Comparison of ENCODE assay signal across 8 cellular contexts in genomic region chr11:15208570-15209222, GRCh38.
DNase-seq lines count a peak whose midpoint lies in the region; TF ChIP-seq lines count a peak whose summit lies in the region.

No MANE protein-coding gene starts in this region.

- no peak for TF ChIP-seq POLR2A in vagina (IDR thresholded peaks at IDR 0.05)

- no peaks in the 10 kb centered on the region for H3K9me3 Mint-ChIP-seq in activated naive CD4-positive, alpha-beta T cell treated with anti-CD3 and anti-CD28 coated beads, Interleukin-2, amount 10 ng/mL, durations not matched to agents 7 days and 5 days

- no peaks in the 10 kb centered on the region for H3K36me3 ChIP-seq in vagina

- H3K4me1 ChIP-seq in vagina: no peaks in the 10 kb centered on the region

- H3K36me3 Mint-ChIP-seq in activated naive CD4-positive, alpha-beta T cell treated with anti-CD3 and anti-CD28 coated beads, Interleukin-2, amount 10 ng/mL, durations not matched to agents 7 days and 5 days: no peaks in the 10 kb centered on the region

- H3K4me1 Mint-ChIP-seq in activated naive CD4-positive, alpha-beta T cell treated with anti-CD3 and anti-CD28 coated beads, Interleukin-2, amount 10 ng/mL, durations not matched to agents 7 days and 5 days: no peaks in the 10 kb centered on the region

- intact Hi-C loops in head of caudate nucleus (cut with DNase I): loop anchor here (2.0 kb wide), 1 partner anchor 106 kb away; no protein-coding TSS in a partner anchor
- intact Hi-C loops in posterior vena cava (cut with DNase I): loop anchor here (1.0 to 5.0 kb wide), 2 partner anchors 16 to 106 kb away; no protein-coding TSS in a partner anchor
- intact Hi-C loops in vagina (cut with DNase I): loop anchor here (5.0 kb wide), 1 partner anchor 106 kb away; no protein-coding TSS in a partner anchor

- H3K27me3 ChIP-seq in vagina: no peaks in the 10 kb centered on the region

- H3K4me3 Mint-ChIP-seq in activated naive CD4-positive, alpha-beta T cell treated with anti-CD3 and anti-CD28 coated beads, Interleukin-2, amount 10 ng/mL, durations not matched to agents 7 days and 5 days: no peak overlapping the region

- H3K27ac Mint-ChIP-seq in activated naive CD4-positive, alpha-beta T cell treated with anti-CD3 and anti-CD28 coated beads, Interleukin-2, amount 10 ng/mL, durations not matched to agents 7 days and 5 days: no peak overlapping the region

- no peak overlapping the region for H3K4me3 ChIP-seq in GM12864 (ENCODE audit: low read depth, low read length)
- no peak overlapping the region for H3K4me3 ChIP-seq in vagina

- peak; percentile 5 for DNase-seq in GM12864 (ENCODE audit: low read depth)
- peak; percentile 3 for DNase-seq in GOT3 (lab: John Stamatoyannopoulos, UW)
- DNase-seq in Kasumi-1 (lab: John Stamatoyannopoulos, UW): peak; percentile 49 to 64
- peak; percentile 47 for DNase-seq in SKM-1 (lab: John Stamatoyannopoulos, UW; ENCODE audit: unreplicated experiment)
- peak; percentile 83 for DNase-seq in activated naive CD4-positive, alpha-beta T cell treated with anti-CD3 and anti-CD28 coated beads, Interleukin-2, amount 10 ng/mL, durations not matched to agents 7 days and 5 days
- DNase-seq in head of caudate nucleus: peak; percentile 72 to 94 (median 87)
- peak; percentile 92 for DNase-seq in posterior vena cava (ENCODE audit: low spot score)
- DNase-seq in vagina (ENCODE audit: extremely low spot score in 2 of 2): peak in 1 of 2 donors; percentile 86

- no peaks in the 10 kb centered on the region for H3K9me3 ChIP-seq in vagina

- CTCF ChIA-PET in activated naive CD4-positive, alpha-beta T cell treated with anti-CD3 and anti-CD28 coated beads, Interleukin-2, amount 10 ng/mL, durations not matched to agents 7 days and 5 days (lab: Charles Lee): interaction anchor here (1.1 to 8.8 kb wide), 6 partner anchors 22 to 301 kb away, joined by 3 to 83 read pairs (median 6); no protein-coding TSS in a partner anchor

- TF ChIP-seq CTCF in GM12864 (IDR thresholded peaks at IDR 0.05; ENCODE audit: low read depth, low read length, missing control alignments) (peak; percentile 93), vagina (IDR thresholded peaks at IDR 0.05) (peak; percentile 53 to 73 (median 65))

- no peak overlapping the region for H3K27ac ChIP-seq in vagina

- H3K27me3 Mint-ChIP-seq in activated naive CD4-positive, alpha-beta T cell treated with anti-CD3 and anti-CD28 coated beads, Interleukin-2, amount 10 ng/mL, durations not matched to agents 7 days and 5 days: peaks cover 35% of the 10 kb centered on the region
